ENCODE assay signal across 7 cellular contexts in genomic region chr22:45240810-45241631, GRCh38. TPM values are rescaled to one million over a fixed set of nuclear protein-coding genes. Genes with fewer than 3 reads are reported as not detected.
A peak's percentile ranks its signal among the peaks of the same experiment; 100 is the strongest.
DNase-seq lines count a peak whose midpoint lies in the region; ATAC-seq, FAIRE-seq and TF ChIP-seq lines count a peak whose summit lies in the region.

KIAA0930 (minus strand) TSS chr22:45240894; CDS start chr22:45240703, 191 bp downstream.

- H3K36me3 ChIP-seq in HUES64 (ENCODE audit: insufficient read depth, low read length) (no peaks in the 10 kb centered on the region), pancreas (no peaks in the 10 kb centered on the region), thoracic aorta (no peaks in the 10 kb centered on the region)

- H3K9me3 ChIP-seq in HUES64 (ENCODE audit: insufficient read depth, low read depth, low read length), result no peaks in the 10 kb centered on the region
- no peaks in the 10 kb centered on the region for H3K9me3 ChIP-seq in pancreas
- no peaks in the 10 kb centered on the region for H3K9me3 ChIP-seq in thoracic aorta

- peak within 1 kb of the TSS; percentile 87 to 93 for H3K27ac Mint-ChIP-seq in T-cell

- peaks cover 2% of the 10 kb centered on the region for H3K36me3 Mint-ChIP-seq in T-cell

- intact Hi-C loops in Right ventricle myocardium superior (cut with DNase I), result no loop called here
- intact Hi-C loops in pancreas (cut with DNase I), result no loop called here

- no peak for FAIRE-seq in pancreas (lab: Jason Lieb, UNC)

- H3K4me1 ChIP-seq in HUES64 (ENCODE audit: insufficient read depth, low read length) (no peaks in the 10 kb centered on the region), pancreas (peaks cover 11 to 17% (median 17%) of the 10 kb centered on the region in 3 donors), thoracic aorta (ENCODE audit: control insufficient read depth in 1 of 2, low read depth in 2 of 2) (peaks cover 10 to 25% of the 10 kb centered on the region in 2 donors)

- POLR2A ChIA-PET in T-cell (lab: Charles Lee), result no interaction called here

- H3K4me3 ChIP-seq in HUES64 (ENCODE audit: low read length) (peak within 1 kb of the TSS; percentile 69), pancreas (peak within 1 kb of the TSS; percentile 44 to 71 (median 62)), thoracic aorta (peak within 1 kb of the TSS; percentile 90)

- H3K9ac ChIP-seq in HUES64 (ENCODE audit: low read depth, low read length), result peak within 1 kb of the TSS; percentile 46

- ATAC-seq in GM18505 (IDR thresholded peaks at IDR 0.05; ENCODE audit: unreplicated experiment) (peak; percentile 39), T-cell (replicated peaks in 1 of 4) (peak; percentile 72 to 82 (median 78)), Right ventricle myocardium superior (ENCODE audit: poor library complexity) (peak; percentile 79), pancreas (peak; percentile 53 to 71 (median 70)), thoracic aorta (ENCODE audit: insufficient number of reproducible peaks, low FRiP score, low read depth) (peak; percentile 78)

- peak within 1 kb of the TSS; percentile 88 to 96 (median 92) for H3K4me3 Mint-ChIP-seq in T-cell

- no peaks in the 10 kb centered on the region for H3K27me3 Mint-ChIP-seq in T-cell

- H3K27ac ChIP-seq in HUES64 (ENCODE audit: low read depth, low read length) (no peak within 1 kb of the TSS), pancreas (peak within 1 kb of the TSS in 2 of 4 donors; percentile 51 to 56), thoracic aorta (peak within 1 kb of the TSS; percentile 73 to 77)

- TF ChIP-seq CTCF in pancreas (IDR thresholded peaks at IDR 0.05) (no peak), thoracic aorta (IDR thresholded peaks at IDR 0.05) (no peak)

- H3K4me1 Mint-ChIP-seq in T-cell, result peaks cover 23 to 51% (median 41%) of the 10 kb centered on the region in 3 donors

- H3K27me3 ChIP-seq in HUES64 (ENCODE audit: insufficient read depth, low read length) (peaks cover 21% of the 10 kb centered on the region), pancreas (no peaks in the 10 kb centered on the region), thoracic aorta (replicated peaks; ENCODE audit: insufficient read depth) (no peaks in the 10 kb centered on the region)

- CTCF ChIA-PET in T-cell (lab: Charles Lee), result no interaction called here

- 3% methylated on average over 47 of the region's 66 CpGs for WGBS in HUES64
- 12 to 42% methylated on average over 18 to 59 of the region's 66 CpGs for WGBS in pancreas, 2 donors

- DNase-seq in T-cell (peak; percentile 63 to 84 (median 77)), Right ventricle myocardium superior (peak; percentile 89), pancreas (peak; percentile 73 to 93 (median 86)), thoracic aorta (ENCODE audit: low spot score) (peak; percentile 52)
- DNase-seq in activated naive CD8-positive, alpha-beta T cell treated with anti-CD3 and anti-CD28 coated beads, Interleukin-2, amount 50 U/mL, for 16 hours (ENCODE audit: low read depth, low spot score), result peak; percentile 51

- no peaks in the 10 kb centered on the region for H3K9me3 Mint-ChIP-seq in T-cell

- no peak for TF ChIP-seq POLR2A in GM18505 (IDR thresholded peaks at IDR 0.05; ENCODE audit: borderline replicate concordance, extremely low read depth, insufficient read depth, insufficient read length)

RNA-seq across cellular contexts. Expression of gene KIAA0930, which starts in this region (rescaled TPM):
- 25.7 TPM for polyA plus RNA-seq in HUES64 (2013, experiment 1 of 2)
- 34.5 TPM for polyA plus RNA-seq in HUES64 (2013, experiment 2 of 2)
- total RNA-seq in T-cell, result 10 to 100 TPM; 21.2 to 40.2 (median 30.8) TPM
- total RNA-seq in Right ventricle myocardium superior, result 18.6 TPM
- total RNA-seq in pancreas, result 10 to 100 TPM; 14.6 to 36.8 (median 24.1) TPM
- 10 to 100 TPM; 18.1 TPM for polyA plus RNA-seq in pancreas
- 10 to 100 TPM; 76.9 to 99.1 TPM for total RNA-seq in thoracic aorta
